ENCODE assay signal across 15 cellular contexts in genomic region chr1:152983234-152983633, GRCh38. TPM values are rescaled to one million over a fixed set of nuclear protein-coding genes. Genes with fewer than 3 reads are reported as not detected.
A peak's percentile ranks its signal among the peaks of the same experiment; 100 is the strongest.
DNase-seq lines count a peak whose midpoint lies in the region; ATAC-seq and TF ChIP-seq lines count a peak whose summit lies in the region.
"Had no signal": no experiment of that assay in that cellular context is flagged by ENCODE, and none has a peak within 500 bp of the region (broad histone marks: within the 10 kb centered on the region; RNA-seq: fewer than 3 reads in every experiment).

No MANE protein-coding gene starts in this region.

- dilution Hi-C loops in mammary epithelial cell (cut with HindIII; ENCODE audit: low sequenced_read_pairs), result no loop called here

- H3K27ac ChIP-seq in mammary epithelial cell (ENCODE audit: insufficient read depth, low read depth, low read length) (no peak overlapping the region), breast epithelium (no peak overlapping the region), WERI-Rb-1 (peak overlapping the region; percentile 51), esophagus muscularis mucosa (replicated peaks in 1 of 4) (no peak overlapping the region)
- H3K27ac ChIP-seq: C4-2B, GM23248 had no signal

- H3K4me2 ChIP-seq in mammary epithelial cell (ENCODE audit: insufficient read depth, low read depth, low read length), result no peak overlapping the region

- intact Hi-C loops in mammary epithelial cell (cut with micrococcal nuclease), result no loop called here
- intact Hi-C loops in breast epithelium (cut with DNase I; ENCODE audit: low total_unique reads), result no loop called here
- intact Hi-C loops in esophagus muscularis mucosa (cut with DNase I), result no loop called here

- no TSS peak for BruUV-seq in mammary epithelial cell (replicated peaks; lab: Mats Ljungman, UMichigan)

- peaks cover 4% of the 10 kb centered on the region for H3K4me1 ChIP-seq in mammary epithelial cell (ENCODE audit: insufficient read depth, low read length)
- H3K4me1 ChIP-seq in breast epithelium, result no peaks in the 10 kb centered on the region
- H3K4me1 ChIP-seq in esophagus muscularis mucosa, result no peaks in the 10 kb centered on the region

- no peaks in the 10 kb centered on the region for H3K79me2 ChIP-seq in mammary epithelial cell (ENCODE audit: insufficient read depth, low read length)

- H3K9ac ChIP-seq in mammary epithelial cell (ENCODE audit: insufficient read depth, low read length), result no peak overlapping the region
- H3K9ac ChIP-seq: GM23248 had no signal

- in situ Hi-C loops in mammary epithelial cell (cut with MboI; ENCODE audit: low sequenced_read_pairs in 2 of 2), result no loop called here

- H3K36me3 ChIP-seq in mammary epithelial cell (ENCODE audit: insufficient read depth, low read length) (no peaks in the 10 kb centered on the region), breast epithelium (no peaks in the 10 kb centered on the region), WERI-Rb-1 (no peaks in the 10 kb centered on the region), esophagus muscularis mucosa (no peaks in the 10 kb centered on the region)

- DNase-seq in mammary epithelial cell (peak; percentile 19), breast epithelium (ENCODE audit: low spot score in 2 of 2) (no peak), WERI-Rb-1 (peak; percentile 75), esophagus muscularis mucosa (ENCODE audit: extremely low spot score) (peak; percentile 21), NCI-H1092 treated with DMSO at 0.1 percent for 48 hours (lab: John Stamatoyannopoulos, UW) (no peak), SHP77 treated with DMSO at 0.1 percent for 48 hours (lab: John Stamatoyannopoulos, UW) (no peak)
- DNase-seq: ACHN; CD4-positive, alpha-beta memory T cell; DMS79 treated with DMSO at 0.1 percent for 48 hours; EL; GM23248; H7 had no signal

- no peak overlapping the region for H3K4me3 ChIP-seq in mammary epithelial cell (replicated peaks in 1 of 3; ENCODE audit: insufficient read depth in 1 of 3, low read depth in 2 of 3, low read length in 3 of 3)
- no peak overlapping the region for H3K4me3 ChIP-seq in breast epithelium
- H3K4me3 ChIP-seq in WERI-Rb-1 (ENCODE audit: low read depth, low read length), result peak overlapping the region; percentile 15
- no peak overlapping the region for H3K4me3 ChIP-seq in esophagus muscularis mucosa
- H3K4me3 ChIP-seq: GM23248 had no signal

- no peak for TF ChIP-seq POLR2A in breast epithelium (IDR thresholded peaks at IDR 0.05)
- TF ChIP-seq POLR2A in esophagus muscularis mucosa (IDR thresholded peaks at IDR 0.05; ENCODE audit: low read depth), result no peak

- CTCF ChIA-PET in mammary epithelial cell (lab: Charles Lee; ENCODE audit: low non-redundant PET), result no interaction called here

- TF ChIP-seq CTCF in mammary epithelial cell (conservative IDR thresholded peaks at IDR 0.05 in 1 of 2, IDR thresholded peaks at IDR 0.05 in 1 of 2; ENCODE audit: extremely low read depth in 1 of 2, insufficient read depth in 1 of 2, low read depth in 1 of 2, low read length in 2 of 2), result no peak
- no peak for TF ChIP-seq CTCF in breast epithelium (IDR thresholded peaks at IDR 0.05)
- TF ChIP-seq CTCF in WERI-Rb-1 (IDR thresholded peaks at IDR 0.05; ENCODE audit: low read depth, low read length), result no peak
- TF ChIP-seq CTCF in esophagus muscularis mucosa (IDR thresholded peaks at IDR 0.05), result no peak

- H3K9me3 ChIP-seq in mammary epithelial cell (replicated peaks; ENCODE audit: insufficient read depth, low read length) (no peaks in the 10 kb centered on the region), breast epithelium (no peaks in the 10 kb centered on the region), WERI-Rb-1 (ENCODE audit: severe bottlenecking) (peaks cover 5% of the 10 kb centered on the region), esophagus muscularis mucosa (no peaks in the 10 kb centered on the region)

- no peak for TF ChIP-seq EP300 in esophagus muscularis mucosa (IDR thresholded peaks at IDR 0.05)

- ATAC-seq in HG02623 (IDR thresholded peaks at IDR 0.05; ENCODE audit: unreplicated experiment), result no peak

- no peaks in the 10 kb centered on the region for H4K20me1 ChIP-seq in mammary epithelial cell (ENCODE audit: insufficient read depth, low read length)

- no peaks in the 10 kb centered on the region for H3K27me3 ChIP-seq in mammary epithelial cell (ENCODE audit: insufficient read depth, low read length)
- H3K27me3 ChIP-seq in breast epithelium, result peaks cover 0 to 3% of the 10 kb centered on the region in 2 donors
- no peaks in the 10 kb centered on the region for H3K27me3 ChIP-seq in WERI-Rb-1 (ENCODE audit: insufficient read depth, low read depth, severe bottlenecking)
- H3K27me3 ChIP-seq in esophagus muscularis mucosa, result no peaks in the 10 kb centered on the region

- no peak overlapping the region for H2AFZ ChIP-seq in mammary epithelial cell (ENCODE audit: low read depth, low read length)
- H2AFZ ChIP-seq: GM23248 had no signal

RNA-seq across cellular contexts. Expression of gene SPRR1A, which starts 0.6 kb away (rescaled TPM):
- 1 to 10 TPM in 1 of 2 donors, not detected in 1; 5.2 TPM for total RNA-seq in mammary epithelial cell
- polyA plus RNA-seq in mammary epithelial cell, result not detected
- not detected for polyA minus RNA-seq in mammary epithelial cell
- not detected for total RNA-seq in breast epithelium
- total RNA-seq in esophagus muscularis mucosa, result not detected
- total RNA-seq: A172; CD4-positive, alpha-beta memory T cell; GM23248; H7 had no signal
- polyA plus RNA-seq: CD4-positive, alpha-beta memory T cell; GM23248 had no signal

RNA-seq across cellular contexts. Expression of gene SPRR4, which starts 12.8 kb away (rescaled TPM):
- not detected for total RNA-seq in mammary epithelial cell
- 0.11 TPM for polyA plus RNA-seq in mammary epithelial cell
- not detected for polyA minus RNA-seq in mammary epithelial cell
- not detected for total RNA-seq in breast epithelium
- not detected for total RNA-seq in esophagus muscularis mucosa
- total RNA-seq: A172; CD4-positive, alpha-beta memory T cell; GM23248; H7 had no signal
- polyA plus RNA-seq: CD4-positive, alpha-beta memory T cell; GM23248 had no signal

RNA-seq across cellular contexts. Expression of gene SPRR3, which starts 18.3 kb away (rescaled TPM):
- total RNA-seq in mammary epithelial cell (not detected), breast epithelium (not detected), esophagus muscularis mucosa (1 to 10 TPM in 2 of 4 donors, not detected in 2; 1.6 to 5.0 TPM)
- 0.09 TPM for polyA plus RNA-seq in mammary epithelial cell
- polyA minus RNA-seq in mammary epithelial cell, result not detected
- total RNA-seq: A172; CD4-positive, alpha-beta memory T cell; GM23248; H7 had no signal
- polyA plus RNA-seq: CD4-positive, alpha-beta memory T cell; GM23248 had no signal

RNA-seq across cellular contexts. Expression of gene SPRR5, which starts 36.2 kb away (rescaled TPM):
- total RNA-seq in mammary epithelial cell (under 1 TPM in 1 of 2 donors, not detected in 1; 0.78 TPM), breast epithelium (not detected), esophagus muscularis mucosa (not detected)
- not detected for polyA plus RNA-seq in mammary epithelial cell
- not detected for polyA minus RNA-seq in mammary epithelial cell
- total RNA-seq: A172; CD4-positive, alpha-beta memory T cell; GM23248; H7 had no signal
- polyA plus RNA-seq: CD4-positive, alpha-beta memory T cell; GM23248 had no signal

RNA-seq across cellular contexts. Expression of gene SPRR1B, which starts 47.8 kb away (rescaled TPM):
- total RNA-seq in mammary epithelial cell, result 100 to 1,000 TPM in 1 of 2 donors, not detected in 1; 328 TPM
- polyA plus RNA-seq in mammary epithelial cell, result 168 TPM
- polyA minus RNA-seq in mammary epithelial cell, result 62.4 TPM
- total RNA-seq in breast epithelium, result not detected
- not detected for total RNA-seq in esophagus muscularis mucosa
- total RNA-seq: A172; CD4-positive, alpha-beta memory T cell; GM23248; H7 had no signal
- polyA plus RNA-seq: CD4-positive, alpha-beta memory T cell; GM23248 had no signal

Comparison
In these comparisons a context has a peak if more than half of its experiments do, and no peak if none do; other contexts are left out.
1. DNase-seq: peak in mammary epithelial cell (single experiment), WERI-Rb-1 (single experiment) and esophagus muscularis mucosa (single experiment); none in breast epithelium (0 of 2), NCI-H1092 treated with DMSO at 0.1 percent for 48 hours (single experiment) and SHP77 treated with DMSO at 0.1 percent for 48 hours (single experiment).